1 cellular context compared by ENCODE assay signal in the genomic region with DNA sequence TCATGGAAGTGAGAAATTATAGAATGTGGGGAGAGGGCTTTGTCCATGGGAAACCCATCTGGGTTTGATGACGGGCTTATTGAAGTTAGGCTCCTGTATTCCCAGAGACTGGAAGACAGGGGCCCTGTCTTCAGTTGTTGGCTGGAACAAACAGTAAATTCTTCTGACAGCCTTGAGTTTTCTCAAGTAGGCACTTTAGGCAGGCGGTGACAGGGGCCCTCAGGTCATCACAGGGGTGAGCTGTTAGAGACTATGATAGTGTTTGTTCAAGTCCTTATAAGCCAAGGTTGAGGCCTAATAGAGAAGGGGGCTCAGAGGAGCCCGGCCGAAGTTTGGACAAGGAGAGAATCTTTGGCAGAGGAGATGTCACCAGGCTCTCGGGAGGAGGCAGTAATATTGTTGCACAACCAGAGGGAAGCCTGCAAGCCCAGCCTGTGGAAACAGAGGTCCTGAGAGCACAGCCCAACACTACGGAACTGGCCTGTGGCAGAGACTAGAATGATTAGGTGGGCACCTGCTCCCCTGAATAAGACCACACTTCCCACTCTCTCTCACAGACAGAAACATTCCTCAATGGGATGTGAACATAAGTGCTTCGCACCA.
TF ChIP-seq lines count a peak whose summit lies in the region.

No MANE protein-coding gene starts in this region.

TF ChIP-seq in endothelial cell of umbilical vein, 7 proteins besides CTCF, POLR2A, EP300 and RAD21:
- TF ChIP-seq EZH2 (IDR thresholded peaks at IDR 0.05; ENCODE audit: borderline replicate concordance, low read depth, low read length, severe bottlenecking): no peak
- no peak for TF ChIP-seq FOS (IDR thresholded peaks at IDR 0.05; ENCODE audit: borderline replicate concordance, insufficient read depth, low read length)
- no peak for TF ChIP-seq POLR2AphosphoS5 (IDR thresholded peaks at IDR 0.05; ENCODE audit: insufficient read depth, low read depth, low read length)
- TF ChIP-seq GATA2 (IDR thresholded peaks at IDR 0.05; ENCODE audit: insufficient read depth, insufficient read length, low read depth, low read length): no peak
- no peak for TF ChIP-seq JUN (IDR thresholded peaks at IDR 0.05; ENCODE audit: borderline replicate concordance, insufficient read depth, insufficient read length, low read depth)
- TF ChIP-seq MYC (IDR thresholded peaks at IDR 0.05; ENCODE audit: low read depth, low read length): no peak
- TF ChIP-seq, protein P1, sequence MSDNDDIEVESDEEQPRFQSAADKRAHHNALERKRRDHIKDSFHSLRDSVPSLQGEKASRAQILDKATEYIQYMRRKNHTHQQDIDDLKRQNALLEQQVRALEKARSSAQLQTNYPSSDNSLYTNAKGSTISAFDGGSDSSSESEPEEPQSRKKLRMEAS (IDR thresholded peaks at IDR 0.05; ENCODE audit: insufficient read depth, insufficient read length): no peak
